In genomic region chr1:212605441-212605976, GRCh38 we compare ENCODE assay signal across 14 cellular contexts. TPM values are rescaled to one million over a fixed set of nuclear protein-coding genes. Genes with fewer than 3 reads are reported as not detected.
DNase-seq lines count a peak whose midpoint lies in the region; ATAC-seq, FAIRE-seq and TF ChIP-seq lines count a peak whose summit lies in the region.
"Had no signal": no experiment of that assay in that cellular context is flagged by ENCODE, and none has a peak within 500 bp of the region (broad histone marks: within the 10 kb centered on the region; RNA-seq: fewer than 3 reads in every experiment).

No MANE protein-coding gene starts in this region.

- H4K20me1 ChIP-seq in SK-N-SH (ENCODE audit: insufficient read depth) (no peaks in the 10 kb centered on the region; the same call in 1 of the 2 replicates), K562 (replicated peaks; ENCODE audit: control insufficient read depth, insufficient read depth, low read length) (peaks cover 16% of the 10 kb centered on the region), keratinocyte (ENCODE audit: control insufficient read depth, extremely low read depth, insufficient read depth, low read length) (no peaks in the 10 kb centered on the region)

- H3K4me1 ChIP-seq in SK-N-SH (ENCODE audit: control insufficient read depth in 1 of 2, insufficient read depth in 2 of 2, low read depth in 1 of 2, low read length in 1 of 2) (peaks cover 4 to 32% of the 10 kb centered on the region in 2 experiments; a peak in 2 of 4 replicates), K562 (replicated peaks in 1 of 2; ENCODE audit: control insufficient read depth in 2 of 2, insufficient read depth in 2 of 2, low read length in 2 of 2) (peaks cover 31 to 33% of the 10 kb centered on the region in 2 experiments), keratinocyte (ENCODE audit: control insufficient read depth, extremely low read depth, insufficient read depth, low read length) (peaks cover 28% of the 10 kb centered on the region), transverse colon (peaks cover 0 to 35% (median 30%) of the 10 kb centered on the region in 4 donors)

- TF ChIP-seq CTCF in SK-N-SH (IDR thresholded peaks at IDR 0.05) (no peak), K562 (IDR thresholded peaks at IDR 0.05 in 2 of 3, conservative IDR thresholded peaks at IDR 0.05 in 1 of 3; ENCODE audit: insufficient read depth in 2 of 3, low read depth in 1 of 3, low read length in 3 of 3) (no peak), keratinocyte (optimal IDR thresholded peaks at IDR 0.05 in 1 of 3, IDR thresholded peaks at IDR 0.05 in 1 of 3, conservative IDR thresholded peaks at IDR 0.05 in 1 of 3; ENCODE audit: extremely low read depth in 1 of 3, insufficient read depth in 2 of 3, low read length in 3 of 3) (no peak), transverse colon (IDR thresholded peaks at IDR 0.05) (no peak)

- in situ Hi-C loops in K562 (cut with MboI) (no loop called here), transverse colon (cut with MboI; ENCODE audit: low pct_ligation_motif_present in 1 of 4, low pct_unique_long_range_greater_than_20kb in 1 of 4, low sequenced_read_pairs in 3 of 4) (no loop called here)

- H3K4me2 ChIP-seq in SK-N-SH (no peak overlapping the region), K562 (ENCODE audit: insufficient read depth, low read length) (no peak overlapping the region), keratinocyte (ENCODE audit: control insufficient read depth, extremely low read depth, insufficient read depth, low read depth, low read length) (peak overlapping the region; percentile 87)
- H3K4me2 ChIP-seq: A549 had no signal

- TF ChIP-seq EP300 in SK-N-SH (IDR thresholded peaks at IDR 0.05; ENCODE audit: borderline replicate concordance in 1 of 2, low read depth in 1 of 2, low read length in 1 of 2) (no peak), K562 (IDR thresholded peaks at IDR 0.05; ENCODE audit: low read length) (no peak), transverse colon (IDR thresholded peaks at IDR 0.05; ENCODE audit: low read depth) (no peak)

- no TSS peak for BruUV-seq in K562 (replicated peaks; lab: Mats Ljungman, UMichigan)

- H3K9me3 ChIP-seq in SK-N-SH: no peaks in the 10 kb centered on the region
- no peaks in the 10 kb centered on the region for H3K9me3 ChIP-seq in K562 (replicated peaks; ENCODE audit: control insufficient read depth, insufficient read depth, low read depth, low read length)
- no peaks in the 10 kb centered on the region for H3K9me3 ChIP-seq in keratinocyte (ENCODE audit: control insufficient read depth, low read depth, low read length)
- no peaks in the 10 kb centered on the region for H3K9me3 ChIP-seq in transverse colon
- H3K9me3 ChIP-seq: A549 had no signal

- 21% methylated on average over 5 of the region's 5 CpGs for WGBS in SK-N-SH (ENCODE audit: low lambda C conversion rate)
- WGBS in K562 (ENCODE audit: insufficient coverage, low coverage, missing lambda C conversion rate): 1% methylated on average over 5 of the region's 5 CpGs
- 4 to 11% methylated on average over 4 to 5 of the region's 5 CpGs for WGBS in transverse colon (ENCODE audit: low coverage in 1 of 2), 2 donors

- FAIRE-seq in K562 (lab: Jason Lieb, UNC) (peak; percentile 6), keratinocyte (lab: Jason Lieb, UNC) (peak; percentile 91)
- FAIRE-seq: A549 had no signal

- dilution Hi-C loops in keratinocyte (cut with MboI; ENCODE audit: extremely low pct_ligation_motif_present, low sequenced_read_pairs): no loop called here

- H3K27ac ChIP-seq in SK-N-SH (ENCODE audit: low read depth in 2 of 2, low read length in 1 of 2) (no peak overlapping the region), K562 (ENCODE audit: extremely low read depth, low read depth, low read length) (no peak overlapping the region), keratinocyte (ENCODE audit: control insufficient read depth, insufficient read depth, low read length) (peak overlapping the region; percentile 59), transverse colon (peak overlapping the region in 3 of 4 donors; percentile 96 to 99 (median 98))
- H3K27ac ChIP-seq: A549 had no signal

- H3K9ac ChIP-seq in SK-N-SH (no peak overlapping the region), K562 (ENCODE audit: insufficient read depth in 1 of 2, low read depth in 2 of 2, low read length in 2 of 2) (no peak overlapping the region; a peak in 1 of 4 replicates), keratinocyte (ENCODE audit: control insufficient read depth, extremely low read depth, insufficient read depth, low read length) (peak overlapping the region; percentile 93)

- no peaks in the 10 kb centered on the region for H3K36me3 ChIP-seq in SK-N-SH (replicated peaks in 1 of 2; ENCODE audit: control insufficient read depth in 1 of 2, insufficient read depth in 2 of 2, low read length in 1 of 2)
- no peaks in the 10 kb centered on the region for H3K36me3 ChIP-seq in K562 (ENCODE audit: control insufficient read depth, insufficient read depth, low read length)
- H3K36me3 ChIP-seq in keratinocyte (ENCODE audit: control insufficient read depth in 2 of 2, extremely low read depth in 1 of 2, insufficient read depth in 2 of 2, low read length in 2 of 2): no peaks in the 10 kb centered on the region
- H3K36me3 ChIP-seq in transverse colon: no peaks in the 10 kb centered on the region

- H3K27me3 ChIP-seq in SK-N-SH (ENCODE audit: insufficient read depth) (peaks cover 46% of the 10 kb centered on the region), K562 (ENCODE audit: control insufficient read depth in 2 of 2, insufficient read depth in 2 of 2, low read length in 2 of 2) (peaks cover 52 to 58% of the 10 kb centered on the region in 2 experiments), keratinocyte (ENCODE audit: control insufficient read depth, extremely low read depth, insufficient read depth, low read length) (peaks cover 12% of the 10 kb centered on the region), transverse colon (peaks cover 60% of the 10 kb centered on the region)

- no peak overlapping the region for H2AFZ ChIP-seq in SK-N-SH (ENCODE audit: low read depth)
- H2AFZ ChIP-seq in K562 (ENCODE audit: low read depth, low read length): no peak overlapping the region
- peak overlapping the region; percentile 50 for H2AFZ ChIP-seq in keratinocyte (ENCODE audit: control insufficient read depth, low read length)

- CTCF ChIA-PET in SK-N-SH (lab: Yijun Ruan, JAX) (interaction anchor here (0.6 to 1.1 kb wide), 2 partner anchors 42 to 129 kb away, joined by 3 read pairs; no protein-coding TSS in a partner anchor), K562 (lab: Yijun Ruan, JAX; ENCODE audit: low intra/inter-chr PET ratio) (no interaction called here)

- H3K9me1 ChIP-seq in K562 (ENCODE audit: control insufficient read depth, insufficient read depth, low read length) (peaks cover 6% of the 10 kb centered on the region), keratinocyte (ENCODE audit: control insufficient read depth, extremely low read depth, insufficient read depth, low read length) (no peaks in the 10 kb centered on the region)

- ATAC-seq in SK-N-SH treated with all-trans-retinoic acid at 6 μM for 48 hours (no peak), K562 (no peak), GM21576 (IDR thresholded peaks at IDR 0.05; ENCODE audit: unreplicated experiment) (no peak), left colon (no peak)
- ATAC-seq: A549 had no signal

- H3K4me3 ChIP-seq in SK-N-SH (ENCODE audit: low read depth in 2 of 2, low read length in 1 of 2) (no peak overlapping the region), K562 (no peak overlapping the region), keratinocyte (ENCODE audit: control insufficient read depth in 2 of 3, extremely low read depth in 1 of 3, insufficient read depth in 2 of 3, low read depth in 1 of 3, low read length in 3 of 3) (peak overlapping the region in 2 of 3 experiments; percentile 3 to 79), transverse colon (no peak overlapping the region)
- H3K4me3 ChIP-seq: A549 had no signal

- H3K9me2 ChIP-seq in SK-N-SH: no peaks in the 10 kb centered on the region

- H3K79me2 ChIP-seq in SK-N-SH (ENCODE audit: insufficient read depth) (no peaks in the 10 kb centered on the region), K562 (ENCODE audit: control insufficient read depth, insufficient read depth, low read length) (peaks cover 16% of the 10 kb centered on the region), keratinocyte (ENCODE audit: control insufficient read depth, insufficient read depth, low read length) (no peaks in the 10 kb centered on the region)

- H3F3A ChIP-seq in SK-N-SH (replicated peaks; ENCODE audit: insufficient read depth): peaks cover 11% of the 10 kb centered on the region

- intact Hi-C loops in K562 (cut with micrococcal nuclease): loop anchor here (5.0 kb wide), 1 partner anchor 447 kb away; the partner anchor contains the start of gene RPS6KC1
- intact Hi-C loops in transverse colon (cut with DNase I; ENCODE audit: low total_unique reads): no loop called here
- intact Hi-C loops in left colon (cut with DNase I, micrococcal nuclease): no loop called here

- POLR2A ChIA-PET in SK-N-SH (lab: Yijun Ruan, JAX) (no interaction called here), K562 (lab: Yijun Ruan, JAX) (interaction anchor here (0.6 kb wide), 3 partner anchors 8 to 14 kb away, joined by 3 to 5 read pairs (median 4); no protein-coding TSS in a partner anchor)

- DNase-seq in SK-N-SH (no peak), K562 (ENCODE audit: extremely low read depth in 1 of 4, low spot score in 3 of 4) (no peak), keratinocyte (ENCODE audit: low read depth, low spot score) (no peak), transverse colon (no peak), GDM1 (lab: John Stamatoyannopoulos, UW) (no peak), left colon (no peak)
- DNase-seq: activated CD4-positive, CD25-positive, alpha-beta regulatory T cell treated with anti-CD3 and anti-CD28 coated beads, Interleukin-2, amount 50 U/mL, for 72 hours; cerebellar nuclear complex; Karpas-422; posterior cingulate gyrus; stimulated activated CD4-positive, alpha-beta T cell treated with anti-CD3 and anti-CD28 coated beads, Interleukin-4, amount 100 ng/mL, for 4 hours had no signal

- TF ChIP-seq RAD21 in SK-N-SH (IDR thresholded peaks at IDR 0.05; ENCODE audit: low read length): no peak
- no peak for TF ChIP-seq RAD21 in K562 (CRISPR knock-in tag; conservative IDR thresholded peaks at IDR 0.05 in 1 of 2, IDR thresholded peaks at IDR 0.05 in 1 of 2)

- TF ChIP-seq POLR2A in K562 (conservative IDR thresholded peaks at IDR 0.05) (no peak), transverse colon (IDR thresholded peaks at IDR 0.05) (no peak)

RNA-seq across cellular contexts. Expression of gene ATF3, which starts 3.1 kb away (rescaled TPM):
- 29.7 TPM in 2 replicates for polyA plus RNA-seq in SK-N-SH (2012; rRNA removed)
- polyA plus RNA-seq in SK-N-SH (2012; cell fraction: cytosol; rRNA removed): 16.4 and 25.6 TPM in 2 replicates
- 75.2 and 130 TPM in 2 replicates for polyA plus RNA-seq in SK-N-SH (2012; cell fraction: nucleus; rRNA removed)
- total RNA-seq in K562 (2011; cell fraction: chromatin; rRNA removed; ENCODE audit: low replicate concordance): 31.4 and 31.5 TPM in 2 replicates
- 21.5 and 24.3 TPM in 2 replicates for total RNA-seq in K562 (2011; cell fraction: nucleolus; rRNA removed)
- 32.1 and 39.3 TPM in 2 replicates for total RNA-seq in K562 (2011; cell fraction: nucleoplasm; rRNA removed)
- 17.2 and 19.8 TPM in 2 replicates for total RNA-seq in K562 (2014; rRNA removed)
- total RNA-seq in K562 (2014; rRNA removed; fragmentation: Illumina TruSeq; extraction: Trizol): 25.9 and 32.7 TPM in 2 replicates
- total RNA-seq in K562 (2015; rRNA removed; fragmentation: Illumina TruSeq; extraction: Trizol): 2.9 and 3.5 TPM in 2 replicates
- total RNA-seq in K562 (2021): 21.8 and 27.6 TPM in 2 replicates
- 12.0 and 13.2 TPM in 2 replicates for polyA plus RNA-seq in K562 (2011; rRNA removed)
- 5.6 and 9.8 TPM in 2 replicates for polyA plus RNA-seq in K562 (2011; cell fraction: cytosol; rRNA removed)
- 15.2 and 16.0 TPM in 2 replicates for polyA plus RNA-seq in K562 (2011; cell fraction: nucleus; rRNA removed)
- polyA plus RNA-seq in K562 (2012): 10.8 and 39.2 TPM in 2 replicates
- 27.6 and 32.0 TPM in 2 replicates for polyA plus RNA-seq in K562 (2014; fragmentation: Illumina TruSeq; extraction: Trizol)
- polyA plus RNA-seq in K562 (2014; fragmentation: Nextera tagmentation; extraction: Ambion mirVana): 1 to 10 TPM; 6.1 to 6.8 TPM
- 26.2 and 28.2 TPM in 2 replicates for polyA plus RNA-seq in K562 (2014; rRNA removed)
- 12.2 and 14.3 TPM in 2 replicates for polyA minus RNA-seq in K562 (2011; rRNA and poly(A)+ RNA removed)
- polyA minus RNA-seq in K562 (2011; cell fraction: cytosol; rRNA and poly(A)+ RNA removed): 4.9 and 7.1 TPM in 2 replicates
- polyA minus RNA-seq in K562 (2011; cell fraction: nucleus; rRNA and poly(A)+ RNA removed): 14.4 and 22.3 TPM in 2 replicates
- 1.6 to 65.7 TPM (median 45.1 TPM) in 3 replicates for polyA plus RNA-seq in keratinocyte
- 308 TPM for polyA plus RNA-seq in keratinocyte (2011; ENCODE audit: low read depth)
- 24.5 and 29.1 TPM in 2 replicates for polyA plus RNA-seq in keratinocyte (2011; cell fraction: cytosol; rRNA removed)
- 320 and 404 TPM in 2 replicates for polyA plus RNA-seq in keratinocyte (2011; cell fraction: nucleus; rRNA removed)
- polyA plus RNA-seq in keratinocyte (2012; ENCODE audit: low replicate concordance): 1.8 and 213 TPM in 2 replicates
- 66.5 to 94.4 TPM in 2 of 3 replicates, not detected in the other for polyA minus RNA-seq in keratinocyte
- polyA minus RNA-seq in keratinocyte (2011; cell fraction: cytosol; rRNA and poly(A)+ RNA removed): 14.2 TPM
- polyA minus RNA-seq in keratinocyte (2011; cell fraction: nucleus; rRNA and poly(A)+ RNA removed): 168 and 267 TPM in 2 replicates
- total RNA-seq in transverse colon: 10 to 100 TPM in 3 of 4 donors, 1 to 10 TPM in 1; 7.8 to 84.8 (median 46.1) TPM
- 10 to 100 TPM; 52.5 to 58.2 TPM for total RNA-seq in left colon

Comparison
In these comparisons a context has a peak if more than half of its experiments do, and no peak if none do; other contexts are left out.
1. H3K27ac ChIP-seq: peak in keratinocyte (single experiment) and transverse colon (3 of 4); none in SK-N-SH (0 of 2) and K562 (single experiment).
2. H3K4me3 ChIP-seq: peak in keratinocyte (2 of 3); none in SK-N-SH (0 of 2), K562 (single experiment) and transverse colon (0 of 4).